Comparison of ENCODE assay signal across 8 cellular contexts in the genomic region with DNA sequence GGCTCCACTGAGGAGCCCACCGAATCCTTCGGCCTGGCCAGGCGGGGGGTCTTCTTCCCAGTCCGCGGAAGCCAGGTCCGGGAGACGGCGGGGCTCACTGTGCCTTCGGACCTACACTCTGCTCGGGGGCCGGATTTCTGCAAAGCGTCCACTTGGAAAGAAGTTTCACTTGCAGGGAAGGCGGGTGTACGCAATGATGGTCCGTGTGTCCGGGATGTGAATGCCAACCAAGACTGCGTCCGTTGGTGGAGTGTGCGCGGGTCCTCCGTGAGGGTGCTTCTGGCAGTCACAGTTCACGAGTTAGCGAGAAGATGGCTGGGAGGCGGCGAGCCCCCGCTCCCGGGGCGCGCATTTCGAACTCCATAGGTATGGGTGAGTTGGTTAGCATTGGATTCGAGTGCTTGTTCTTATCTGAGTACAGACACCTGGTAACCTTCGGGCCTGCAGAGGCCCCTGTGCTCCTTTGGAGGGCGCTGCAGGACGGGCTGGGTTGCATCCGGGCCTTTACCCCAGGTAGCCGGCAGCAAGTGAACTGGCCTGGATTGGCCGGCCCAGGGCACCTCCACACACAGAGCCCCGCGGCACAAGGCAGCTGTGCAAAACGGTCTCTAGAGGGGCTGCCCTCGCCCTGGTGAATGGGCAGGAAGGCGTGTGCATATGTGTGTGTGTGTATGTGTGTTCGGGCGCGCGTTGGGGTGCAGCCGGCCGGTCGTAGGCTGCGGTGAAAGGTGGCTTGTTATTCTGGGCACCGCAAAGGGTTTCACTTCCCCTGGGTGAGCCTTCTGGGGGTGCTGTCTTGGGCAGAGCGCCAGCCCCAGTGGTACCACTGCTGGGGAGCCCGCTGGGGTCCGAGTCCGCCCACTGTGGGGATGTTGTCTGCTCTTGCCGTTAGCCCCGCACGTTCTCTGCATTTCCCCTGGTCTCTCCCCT. TPM values are rescaled to one million over a fixed set of nuclear protein-coding genes. Genes with fewer than 3 reads are reported as not detected.
DNase-seq lines count a peak whose midpoint lies in the region; ATAC-seq and TF ChIP-seq lines count a peak whose summit lies in the region.

No MANE protein-coding gene starts in this region.

- H3K4me3 Mint-ChIP-seq in activated CD4-positive, alpha-beta T cell treated with anti-CD3 and anti-CD28 coated beads, Interleukin-2, amount 10 ng/mL, durations not matched to agents 7 days and 5 days: peak overlapping the region; percentile 94

- no peak overlapping the region for H3K27ac ChIP-seq in AG04450 (ENCODE audit: low read depth, low read length)
- no peak overlapping the region for H3K27ac ChIP-seq in muscle layer of colon (ENCODE audit: low read depth, low read length)

- POLR2A ChIA-PET in AG04450 (lab: Yijun Ruan, JAX): no interaction called here
- POLR2A ChIA-PET in activated CD4-positive, alpha-beta T cell treated with anti-CD3 and anti-CD28 coated beads, Interleukin-2, amount 10 ng/mL, durations not matched to agents 7 days and 5 days (lab: Charles Lee): interaction anchor here (0.5 kb wide), 1 partner anchor 387 kb away, joined by 5 read pairs; no protein-coding TSS in a partner anchor

- no peak for DNase-seq in AG04450 (ENCODE audit: low read depth, low spot score)
- DNase-seq in activated CD4-positive, alpha-beta T cell treated with anti-CD3 and anti-CD28 coated beads, Interleukin-2, amount 10 ng/mL, durations not matched to agents 7 days and 5 days: peak; percentile 82
- peak; percentile 64 for DNase-seq in effector CD4-positive, alpha-beta T cell
- DNase-seq in stimulated activated naive CD4-positive, alpha-beta T cell (lab: John Stamatoyannopoulos, UW): peak; percentile 64 to 85 (median 70)
- no peak for DNase-seq in NCI-H226

- H3K9me3 Mint-ChIP-seq in activated CD4-positive, alpha-beta T cell treated with anti-CD3 and anti-CD28 coated beads, Interleukin-2, amount 10 ng/mL, durations not matched to agents 7 days and 5 days: no peaks in the 10 kb centered on the region

- H3K36me3 Mint-ChIP-seq in activated CD4-positive, alpha-beta T cell treated with anti-CD3 and anti-CD28 coated beads, Interleukin-2, amount 10 ng/mL, durations not matched to agents 7 days and 5 days (ENCODE audit: low read depth): no peaks in the 10 kb centered on the region

- H3K27me3 ChIP-seq in AG04450 (ENCODE audit: control insufficient read depth, insufficient read depth, low read length) (no peaks in the 10 kb centered on the region), muscle layer of colon (ENCODE audit: control insufficient read depth in 1 of 2, insufficient read depth in 2 of 2, low read length in 2 of 2) (no peaks in the 10 kb centered on the region)

- H3K36me3 ChIP-seq in muscle layer of colon (ENCODE audit: insufficient read depth, low read length): no peaks in the 10 kb centered on the region

- H3K27me3 Mint-ChIP-seq in activated CD4-positive, alpha-beta T cell treated with anti-CD3 and anti-CD28 coated beads, Interleukin-2, amount 10 ng/mL, durations not matched to agents 7 days and 5 days: no peaks in the 10 kb centered on the region

- H3K9me3 ChIP-seq in AG04450 (ENCODE audit: control insufficient read depth, insufficient read depth, low read length): peaks cover 2% of the 10 kb centered on the region; the same call in 1 of the 2 replicates
- H3K9me3 ChIP-seq in muscle layer of colon (ENCODE audit: low read length): no peaks in the 10 kb centered on the region

- ATAC-seq in GM19328 (IDR thresholded peaks at IDR 0.05; ENCODE audit: unreplicated experiment) (peak; percentile 56), HG03460 (IDR thresholded peaks at IDR 0.05; ENCODE audit: unreplicated experiment) (peak; percentile 64)

- CTCF ChIA-PET in AG04450 (lab: Charles Lee): interaction anchor here (0.5 to 5.2 kb wide), 7 partner anchors 11 to 140 kb away, joined by 3 to 99 read pairs (median 8); partner anchors contain the start of gene CYP2R1
- CTCF ChIA-PET in activated CD4-positive, alpha-beta T cell treated with anti-CD3 and anti-CD28 coated beads, Interleukin-2, amount 10 ng/mL, durations not matched to agents 7 days and 5 days (lab: Charles Lee): interaction anchor here (0.5 to 6.9 kb wide), 17 partner anchors 9 to 502 kb away, joined by 3 to 88 read pairs (median 5); partner anchors contain the start of genes CALCB, CYP2R1 and PDE3B

- H3K4me3 ChIP-seq in AG04450 (ENCODE audit: low read depth, low read length) (peak overlapping the region; percentile 50), muscle layer of colon (ENCODE audit: low read depth in 1 of 2, low read length in 2 of 2) (peak overlapping the region; percentile 44 to 78)

- peaks cover 15% of the 10 kb centered on the region for H3K4me1 ChIP-seq in muscle layer of colon (ENCODE audit: insufficient read depth, low read length)

- H3K9ac ChIP-seq in muscle layer of colon (ENCODE audit: low read length): no peak overlapping the region

- peak; percentile 34; the same call in 1 of the 2 replicates for TF ChIP-seq CTCF in AG04450 (IDR thresholded peaks at IDR 0.05; ENCODE audit: low read depth, low read length)

- peaks cover 50% of the 10 kb centered on the region for H3K4me1 Mint-ChIP-seq in activated CD4-positive, alpha-beta T cell treated with anti-CD3 and anti-CD28 coated beads, Interleukin-2, amount 10 ng/mL, durations not matched to agents 7 days and 5 days

- H3K27ac Mint-ChIP-seq in activated CD4-positive, alpha-beta T cell treated with anti-CD3 and anti-CD28 coated beads, Interleukin-2, amount 10 ng/mL, durations not matched to agents 7 days and 5 days: peak overlapping the region; percentile 95

RNA-seq across cellular contexts. Expression of gene CYP2R1, which starts 13.3 kb away (rescaled TPM):
- polyA plus RNA-seq in AG04450 (2011; rRNA removed): 6.5 and 9.0 TPM in 2 replicates
- 2.9 and 3.6 TPM in 2 replicates for polyA minus RNA-seq in AG04450 (2011; rRNA and poly(A)+ RNA removed)
- 10 to 100 TPM; 15.5 to 16.1 TPM for total RNA-seq in activated CD4-positive, alpha-beta T cell treated with anti-CD3 and anti-CD28 coated beads, Interleukin-2, amount 10 ng/mL, durations not matched to agents 7 days and 5 days

Comparison
In these comparisons a context has a peak if more than half of its experiments do, and no peak if none do; other contexts are left out.
1. DNase-seq: peak in activated CD4-positive, alpha-beta T cell treated with anti-CD3 and anti-CD28 coated beads, Interleukin-2, amount 10 ng/mL, durations not matched to agents 7 days and 5 days (single experiment), effector CD4-positive, alpha-beta T cell (single experiment) and stimulated activated naive CD4-positive, alpha-beta T cell (6 of 6); none in AG04450 (single experiment) and NCI-H226 (single experiment).